In genomic region chr6:115969207-115969929, GRCh38 we compare ENCODE assay signal across 14 cellular contexts.
DNase-seq lines count a peak whose midpoint lies in the region; ATAC-seq and TF ChIP-seq lines count a peak whose summit lies in the region.
"Had no signal": no experiment of that assay in that cellular context is flagged by ENCODE, and none has a peak within 500 bp of the region (broad histone marks: within the 10 kb centered on the region; RNA-seq: fewer than 3 reads in every experiment).

No MANE protein-coding gene starts in this region.

- H3K4me1 Mint-ChIP-seq in neural progenitor cell (peaks cover 8% of the 10 kb centered on the region), endothelial cell (ENCODE audit: unreplicated experiment) (peaks cover 7% of the 10 kb centered on the region)
- H3K4me1 Mint-ChIP-seq: naive thymus-derived CD4-positive, alpha-beta T cell had no signal

- H3K36me3 ChIP-seq in NT2/D1 (ENCODE audit: insufficient read depth, insufficient read length, low read length), result no peaks in the 10 kb centered on the region
- H3K36me3 ChIP-seq in neural progenitor cell, result no peaks in the 10 kb centered on the region

- H3K27me3 Mint-ChIP-seq in neural progenitor cell (ENCODE audit: insufficient read depth, low read depth) (no peaks in the 10 kb centered on the region), endothelial cell (ENCODE audit: unreplicated experiment) (no peaks in the 10 kb centered on the region)
- H3K27me3 Mint-ChIP-seq: activated T-cell treated with anti-CD3 and anti-CD28 coated beads, Interleukin-2, amount 50 U/mL, for 24 hours had no signal

- peaks cover 8% of the 10 kb centered on the region for H3F3A ChIP-seq in neural progenitor cell (ENCODE audit: low read depth)

- DNase-seq in DMS53 treated with DMSO at 0.1 percent for 48 hours (lab: John Stamatoyannopoulos, UW; ENCODE audit: unreplicated experiment), result peak; percentile 31
- peak; percentile 32 for DNase-seq in NT2/D1 (ENCODE audit: low read depth, low spot score)
- no peak for DNase-seq in foreskin keratinocyte
- DNase-seq in neural progenitor cell (ENCODE audit: low spot score), result peak; percentile 77
- no peak for DNase-seq in endothelial cell (ENCODE audit: low spot score)
- no peak for DNase-seq in HuH-7.5 (ENCODE audit: low spot score)
- no peak for DNase-seq in stimulated activated CD4-positive, alpha-beta T cell treated with anti-CD3 and anti-CD28 coated beads, Interleukin-4, amount 100 ng/mL, for 4 hours
- DNase-seq in activated CD4-positive, alpha-beta T cell treated with anti-CD3 and anti-CD28 coated beads for 1 hour, result no peak
- DNase-seq: activated T-cell treated with anti-CD3 and anti-CD28 coated beads, Interleukin-2, amount 50 U/mL, for 24 hours; CD4-positive, alpha-beta T cell; naive thymus-derived CD4-positive, alpha-beta T cell; NCI-H187; PC-9 had no signal

- H3K36me3 Mint-ChIP-seq in neural progenitor cell (no peaks in the 10 kb centered on the region), endothelial cell (ENCODE audit: low read depth, unreplicated experiment) (no peaks in the 10 kb centered on the region)
- H3K36me3 Mint-ChIP-seq: naive thymus-derived CD4-positive, alpha-beta T cell had no signal

- H3K4me1 ChIP-seq in NT2/D1 (ENCODE audit: insufficient read depth, insufficient read length) (no peaks in the 10 kb centered on the region), foreskin keratinocyte (no peaks in the 10 kb centered on the region), neural progenitor cell (peaks cover 22% of the 10 kb centered on the region)

- H4K20me1 ChIP-seq in neural progenitor cell (ENCODE audit: low read depth), result no peaks in the 10 kb centered on the region

- no peaks in the 10 kb centered on the region for H3K9me3 Mint-ChIP-seq in neural progenitor cell
- H3K9me3 Mint-ChIP-seq in endothelial cell (ENCODE audit: unreplicated experiment), result no peaks in the 10 kb centered on the region
- H3K9me3 Mint-ChIP-seq: activated T-cell treated with anti-CD3 and anti-CD28 coated beads, Interleukin-2, amount 50 U/mL, for 24 hours; CD4-positive, alpha-beta T cell; naive thymus-derived CD4-positive, alpha-beta T cell had no signal

- H3K4me3 Mint-ChIP-seq in neural progenitor cell (no peak overlapping the region), endothelial cell (ENCODE audit: unreplicated experiment) (no peak overlapping the region)
- H3K4me3 Mint-ChIP-seq: activated T-cell treated with anti-CD3 and anti-CD28 coated beads, Interleukin-2, amount 50 U/mL, for 24 hours; CD4-positive, alpha-beta T cell; naive thymus-derived CD4-positive, alpha-beta T cell had no signal

- H3K27ac Mint-ChIP-seq in neural progenitor cell (peak overlapping the region; percentile 3), endothelial cell (ENCODE audit: unreplicated experiment) (no peak overlapping the region)
- H3K27ac Mint-ChIP-seq: activated T-cell treated with anti-CD3 and anti-CD28 coated beads, Interleukin-2, amount 50 U/mL, for 24 hours; CD4-positive, alpha-beta T cell; naive thymus-derived CD4-positive, alpha-beta T cell had no signal

- no peak overlapping the region for H2AFZ ChIP-seq in neural progenitor cell (replicated peaks)
- H2AFZ ChIP-seq: PC-9 had no signal

- peak overlapping the region; percentile 67 for H3K4me2 ChIP-seq in neural progenitor cell
- H3K4me2 ChIP-seq: PC-9, smooth muscle cell had no signal

- H3K4me3 ChIP-seq in NT2/D1 (ENCODE audit: insufficient read length, low read depth), result no peak overlapping the region
- no peak overlapping the region for H3K4me3 ChIP-seq in neural progenitor cell
- H3K4me3 ChIP-seq: PC-9, smooth muscle cell had no signal

- no peaks in the 10 kb centered on the region for H3K27me3 ChIP-seq in NT2/D1 (ENCODE audit: insufficient read depth, insufficient read length)
- H3K27me3 ChIP-seq in foreskin keratinocyte, result no peaks in the 10 kb centered on the region
- no peaks in the 10 kb centered on the region for H3K27me3 ChIP-seq in neural progenitor cell

- no peaks in the 10 kb centered on the region for H3K9me3 ChIP-seq in NT2/D1 (ENCODE audit: insufficient read depth, low read length)
- H3K9me3 ChIP-seq in neural progenitor cell (ENCODE audit: low read depth), result no peaks in the 10 kb centered on the region

- H3K79me2 ChIP-seq in neural progenitor cell (ENCODE audit: low read depth), result no peaks in the 10 kb centered on the region

- no peak overlapping the region for H3K9ac ChIP-seq in NT2/D1 (ENCODE audit: insufficient read length, low read depth)
- no peak overlapping the region for H3K9ac ChIP-seq in neural progenitor cell

- no peak for ATAC-seq in foreskin keratinocyte
- ATAC-seq: naive thymus-derived CD4-positive, alpha-beta T cell had no signal

- peak; percentile 23 for TF ChIP-seq CTCF in foreskin keratinocyte (conservative IDR thresholded peaks at IDR 0.05)
- peak; percentile 13 for TF ChIP-seq CTCF in neural progenitor cell (IDR thresholded peaks at IDR 0.05)
- no peak for TF ChIP-seq CTCF in endothelial cell (IDR thresholded peaks at IDR 0.05; ENCODE audit: unreplicated experiment)

- H3K27ac ChIP-seq in foreskin keratinocyte (no peak overlapping the region), neural progenitor cell (peak overlapping the region; percentile 85)
- H3K27ac ChIP-seq: PC-9 had no signal

Comparison
In these comparisons a context has a peak if more than half of its experiments do, and no peak if none do; other contexts are left out.
1. DNase-seq: peak in DMS53 treated with DMSO at 0.1 percent for 48 hours (single experiment), NT2/D1 (single experiment) and neural progenitor cell (single experiment); none in foreskin keratinocyte (0 of 2), endothelial cell (single experiment), HuH-7.5 (single experiment), stimulated activated CD4-positive, alpha-beta T cell treated with anti-CD3 and anti-CD28 coated beads, Interleukin-4, amount 100 ng/mL, for 4 hours (0 of 2) and activated CD4-positive, alpha-beta T cell treated with anti-CD3 and anti-CD28 coated beads for 1 hour (single experiment).